In genomic region chr1:100036718-100037664, GRCh38 we compare ENCODE assay signal across 8 cellular contexts.
DNase-seq lines count a peak whose midpoint lies in the region; ATAC-seq, FAIRE-seq and TF ChIP-seq lines count a peak whose summit lies in the region.

No MANE protein-coding gene starts in this region.

- intact Hi-C loops in pancreas (cut with DNase I) = no loop called here

- H3K4me1 ChIP-seq in HUES48 (ENCODE audit: control insufficient read depth, insufficient read depth, low read length) (peaks cover 13% of the 10 kb centered on the region), pancreas (peaks cover 0 to 15% (median 7%) of the 10 kb centered on the region in 3 donors)

- H3K4me3 ChIP-seq in HUES48 (ENCODE audit: low read depth, low read length) (peak overlapping the region; percentile 94), fibroblast of villous mesenchyme (ENCODE audit: low read depth, low read length) (peak overlapping the region; percentile 96), pancreas (peak overlapping the region; percentile 76 to 93 (median 90))

- H3K27ac ChIP-seq in HUES48 (ENCODE audit: low read depth, low read length) (peak overlapping the region; percentile 98), pancreas (peak overlapping the region; percentile 91 to 98 (median 96))

- H3K27me3 ChIP-seq in HUES48 (ENCODE audit: control insufficient read depth, insufficient read depth, low read length) = no peaks in the 10 kb centered on the region
- no peaks in the 10 kb centered on the region for H3K27me3 ChIP-seq in pancreas

- no peaks in the 10 kb centered on the region for H3K36me3 ChIP-seq in HUES48 (ENCODE audit: control insufficient read depth, insufficient read depth, low read length)
- H3K36me3 ChIP-seq in pancreas = no peaks in the 10 kb centered on the region

- TF ChIP-seq CTCF in fibroblast of villous mesenchyme (IDR thresholded peaks at IDR 0.05; ENCODE audit: insufficient read depth, low read depth, low read length) (no peak), pancreas (IDR thresholded peaks at IDR 0.05) (no peak)

- H3K9ac ChIP-seq in HUES48 (ENCODE audit: low read depth, low read length) = peak overlapping the region; percentile 97

- peak in 3 of 4 donors; percentile 2 to 10 (median 8) for ATAC-seq in pancreas
- no peak for ATAC-seq in HG03378 (IDR thresholded peaks at IDR 0.05; ENCODE audit: unreplicated experiment)
- no peak for ATAC-seq in GM21786 (IDR thresholded peaks at IDR 0.05; ENCODE audit: unreplicated experiment)

- WGBS in pancreas, 2 donors = 15 to 25% methylated on average over 11 of the region's 11 CpGs

- H3K9me3 ChIP-seq in HUES48 (ENCODE audit: control insufficient read depth, insufficient read depth, low read length) = no peaks in the 10 kb centered on the region
- no peaks in the 10 kb centered on the region for H3K9me3 ChIP-seq in pancreas

- peak; percentile 46 for DNase-seq in NCI-H2029 treated with DMSO at 0.1 percent for 48 hours (lab: John Stamatoyannopoulos, UW)
- no peak for DNase-seq in NCI-H2029 (lab: John Stamatoyannopoulos, UW)
- DNase-seq in UCSD-AML1 (lab: John Stamatoyannopoulos, UW; ENCODE audit: unreplicated experiment) = peak; percentile 19
- peak; percentile 37 for DNase-seq in fibroblast of villous mesenchyme (ENCODE audit: low read depth)
- no peak for DNase-seq in pancreas

- FAIRE-seq in pancreas (lab: Jason Lieb, UNC) = no peak

Comparison
In these comparisons a context has a peak if more than half of its experiments do, and no peak if none do; other contexts are left out.
1. DNase-seq: peak in NCI-H2029 treated with DMSO at 0.1 percent for 48 hours (single experiment), UCSD-AML1 (single experiment) and fibroblast of villous mesenchyme (single experiment); none in NCI-H2029 (single experiment) and pancreas (0 of 6).
2. ATAC-seq: peak in pancreas (3 of 4); none in HG03378 (single experiment) and GM21786 (single experiment).
3. Peak in every context shown above with its lines, with median percentiles within 50 percentile points of each other: H3K4me3 ChIP-seq.